Comparison of ENCODE assay signal across 15 cellular contexts in the genomic region with DNA sequence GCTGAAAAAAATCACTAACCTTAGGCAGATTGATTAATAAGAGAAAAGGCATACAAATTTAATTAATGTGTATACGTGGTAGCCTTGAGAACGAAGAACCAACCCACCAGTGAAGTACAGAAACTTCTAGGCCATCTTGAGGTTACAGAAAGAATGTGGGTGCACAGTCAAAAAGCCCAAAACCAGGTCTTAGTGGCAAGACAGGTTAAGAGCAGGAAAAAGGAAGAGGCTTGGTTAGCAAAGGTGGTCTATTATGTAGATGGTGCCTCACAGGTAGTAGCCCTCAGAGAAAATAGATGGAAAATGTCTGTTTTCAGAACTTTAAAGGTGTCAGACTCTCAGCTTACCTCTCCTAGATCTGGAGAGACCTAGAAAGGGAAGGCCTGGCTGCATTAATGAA.
DNase-seq lines count a peak whose midpoint lies in the region; ATAC-seq and TF ChIP-seq lines count a peak whose summit lies in the region.
"Had no signal": no experiment of that assay in that cellular context is flagged by ENCODE, and none has a peak within 500 bp of the region (broad histone marks: within the 10 kb centered on the region; RNA-seq: fewer than 3 reads in every experiment).

No MANE protein-coding gene starts in this region.

- H3K4me3 Mint-ChIP-seq in T-helper 1 cell treated with Interleukin-12 subunit alpha and Interleukin-12 subunit beta and Interleukin-4 antibody, amounts not matched to agents 30 μg/mL and 1 μg/mL, for 36 hours, result peak overlapping the region; percentile 25
- H3K4me3 Mint-ChIP-seq in stimulated activated naive CD8-positive, alpha-beta T cell treated with anti-CD3 and anti-CD28 coated beads, Interleukin-15, amount 100 ng/mL, for 72 hours, result no peak overlapping the region
- H3K4me3 Mint-ChIP-seq in central memory CD8-positive, alpha-beta T cell, result no peak overlapping the region

- TF ChIP-seq POLR2A in erythroblast (IDR thresholded peaks at IDR 0.05; ENCODE audit: low read length), result no peak

- peaks cover 26% of the 10 kb centered on the region for H3K27me3 Mint-ChIP-seq in T-helper 1 cell treated with Interleukin-12 subunit alpha and Interleukin-12 subunit beta and Interleukin-4 antibody, amounts not matched to agents 30 μg/mL and 1 μg/mL, for 36 hours (ENCODE audit: low read depth)
- peaks cover 7% of the 10 kb centered on the region for H3K27me3 Mint-ChIP-seq in stimulated activated naive CD8-positive, alpha-beta T cell treated with anti-CD3 and anti-CD28 coated beads, Interleukin-15, amount 100 ng/mL, for 72 hours
- peaks cover 10% of the 10 kb centered on the region for H3K27me3 Mint-ChIP-seq in central memory CD8-positive, alpha-beta T cell

- ATAC-seq in stimulated activated naive CD8-positive, alpha-beta T cell treated with anti-CD3 and anti-CD28 coated beads, Interleukin-15, amount 100 ng/mL, for 72 hours, result peak; percentile 86
- no peak for ATAC-seq in stimulated activated naive CD8-positive, alpha-beta T cell treated with anti-CD3 and anti-CD28 coated beads, Interleukin-15, Interleukin-2, amounts not matched to agents 100 U/mL and 50 U/mL, for 24 hours
- ATAC-seq in central memory CD8-positive, alpha-beta T cell (replicated peaks; ENCODE audit: extremely low read depth, poor library complexity, severe bottlenecking), result peak; percentile 22
- no peak for ATAC-seq in HG03520 (IDR thresholded peaks at IDR 0.05; ENCODE audit: unreplicated experiment)
- ATAC-seq in GM18520 (IDR thresholded peaks at IDR 0.05; ENCODE audit: unreplicated experiment), result no peak

- no peaks in the 10 kb centered on the region for H3K9me3 Mint-ChIP-seq in T-helper 1 cell treated with Interleukin-12 subunit alpha and Interleukin-12 subunit beta and Interleukin-4 antibody, amounts not matched to agents 30 μg/mL and 1 μg/mL, for 36 hours
- no peaks in the 10 kb centered on the region for H3K9me3 Mint-ChIP-seq in stimulated activated naive CD8-positive, alpha-beta T cell treated with anti-CD3 and anti-CD28 coated beads, Interleukin-15, amount 100 ng/mL, for 72 hours
- H3K9me3 Mint-ChIP-seq in central memory CD8-positive, alpha-beta T cell, result peaks cover 5% of the 10 kb centered on the region

- DNase-seq in T-helper 1 cell (no peak), erythroblast (lab: John Stamatoyannopoulos, UW) (no peak)
- DNase-seq in stimulated activated naive CD8-positive, alpha-beta T cell treated with anti-CD3 and anti-CD28 coated beads, Interleukin-15, amount 100 ng/mL, for 72 hours, result no peak
- DNase-seq in stimulated activated naive CD8-positive, alpha-beta T cell treated with anti-CD3 and anti-CD28 coated beads, Interleukin-15, Interleukin-2, amounts not matched to agents 100 U/mL and 50 U/mL, for 24 hours, result no peak
- DNase-seq in central memory CD8-positive, alpha-beta T cell (ENCODE audit: low spot score in 2 of 2), result no peak
- DNase-seq: AML-193, DMS79, H7, NCI-H1105 treated with DMSO at 0.1 percent for 48 hours, NCI-H1694 treated with DMSO at 0.1 percent for 48 hours, SHP77 had no signal

- peak overlapping the region; percentile 18 for H3K27ac Mint-ChIP-seq in T-helper 1 cell treated with Interleukin-12 subunit alpha and Interleukin-12 subunit beta and Interleukin-4 antibody, amounts not matched to agents 30 μg/mL and 1 μg/mL, for 36 hours
- H3K27ac Mint-ChIP-seq in stimulated activated naive CD8-positive, alpha-beta T cell treated with anti-CD3 and anti-CD28 coated beads, Interleukin-15, amount 100 ng/mL, for 72 hours, result no peak overlapping the region
- no peak overlapping the region for H3K27ac Mint-ChIP-seq in central memory CD8-positive, alpha-beta T cell (ENCODE audit: low read depth)

- H3K4me1 Mint-ChIP-seq in T-helper 1 cell treated with Interleukin-12 subunit alpha and Interleukin-12 subunit beta and Interleukin-4 antibody, amounts not matched to agents 30 μg/mL and 1 μg/mL, for 36 hours (ENCODE audit: low read depth), result peaks cover 15% of the 10 kb centered on the region
- H3K4me1 Mint-ChIP-seq in stimulated activated naive CD8-positive, alpha-beta T cell treated with anti-CD3 and anti-CD28 coated beads, Interleukin-15, amount 100 ng/mL, for 72 hours, result peaks cover 15% of the 10 kb centered on the region
- H3K4me1 Mint-ChIP-seq in central memory CD8-positive, alpha-beta T cell, result peaks cover 21% of the 10 kb centered on the region
- H3K4me1 Mint-ChIP-seq: IgD-negative memory B cell had no signal

- peaks cover 2% of the 10 kb centered on the region for H3K36me3 Mint-ChIP-seq in T-helper 1 cell treated with Interleukin-12 subunit alpha and Interleukin-12 subunit beta and Interleukin-4 antibody, amounts not matched to agents 30 μg/mL and 1 μg/mL, for 36 hours (ENCODE audit: low read depth)
- no peaks in the 10 kb centered on the region for H3K36me3 Mint-ChIP-seq in central memory CD8-positive, alpha-beta T cell (ENCODE audit: insufficient read depth)
- H3K36me3 Mint-ChIP-seq: IgD-negative memory B cell had no signal

Comparison
In these comparisons a context has a peak if more than half of its experiments do, and no peak if none do; other contexts are left out.
1. ATAC-seq: peak in stimulated activated naive CD8-positive, alpha-beta T cell treated with anti-CD3 and anti-CD28 coated beads, Interleukin-15, amount 100 ng/mL, for 72 hours (single experiment) and central memory CD8-positive, alpha-beta T cell (single experiment); none in stimulated activated naive CD8-positive, alpha-beta T cell treated with anti-CD3 and anti-CD28 coated beads, Interleukin-15, Interleukin-2, amounts not matched to agents 100 U/mL and 50 U/mL, for 24 hours (single experiment), HG03520 (single experiment) and GM18520 (single experiment).